In the genomic region with DNA sequence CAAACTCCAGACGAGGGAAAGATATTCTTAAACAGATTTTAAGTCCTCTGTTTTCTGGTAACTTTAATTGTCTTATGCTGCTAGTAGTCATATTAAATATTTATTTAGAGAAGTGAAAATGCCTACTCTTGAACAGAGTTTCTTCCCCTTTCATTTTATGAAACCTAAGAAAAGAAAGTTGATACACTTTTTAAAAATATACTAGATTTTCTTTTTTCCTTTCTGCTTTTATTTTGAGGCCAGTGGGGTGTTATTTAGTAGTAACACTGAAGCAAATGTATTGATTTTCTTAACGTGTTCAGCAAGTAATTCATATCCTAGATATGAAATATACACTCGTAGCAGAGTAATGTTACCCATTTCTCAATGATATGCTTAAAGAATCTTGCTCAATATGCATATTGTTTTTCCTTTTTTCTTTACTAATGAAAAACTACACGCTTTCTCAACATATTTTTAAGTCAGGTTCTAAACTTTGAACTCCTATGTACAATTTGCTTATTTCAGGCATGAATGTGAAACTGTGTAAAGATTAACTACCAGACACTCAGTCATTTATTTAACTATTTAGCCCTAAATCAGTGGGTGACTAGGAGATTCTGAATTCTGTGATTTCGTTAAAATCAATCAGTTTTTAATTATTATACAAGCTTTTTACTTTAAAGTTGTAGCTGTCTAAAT, we compare ENCODE assay signal across 9 cellular contexts.
DNase-seq lines count a peak whose midpoint lies in the region; ATAC-seq and TF ChIP-seq lines count a peak whose summit lies in the region.
"Had no signal": no experiment of that assay in that cellular context is flagged by ENCODE, and none has a peak within 500 bp of the region (broad histone marks: within the 10 kb centered on the region; RNA-seq: fewer than 3 reads in every experiment).

No MANE protein-coding gene starts in this region.

- H3K4me3 ChIP-seq in NB4 (ENCODE audit: low read depth, low read length) (peak overlapping the region; percentile 45), mucosa of rectum (ENCODE audit: low read length in 2 of 2) (peak overlapping the region; percentile 11 to 39)

- no peaks in the 10 kb centered on the region for H3K36me3 ChIP-seq in mucosa of rectum (ENCODE audit: control insufficient read depth in 2 of 2, insufficient read depth in 2 of 2, low read length in 2 of 2)

- H3K27me3 ChIP-seq in mucosa of rectum (ENCODE audit: control insufficient read depth in 2 of 2, insufficient read depth in 2 of 2, low read length in 2 of 2): no peaks in the 10 kb centered on the region

- DNase-seq in NB4 (ENCODE audit: low read depth) (no peak), NCI-H2107 treated with DMSO at 0.1 percent for 48 hours (lab: John Stamatoyannopoulos, UW; ENCODE audit: unreplicated experiment) (no peak), NCI-H2171 treated with DMSO at 0.1 percent for 48 hours (lab: John Stamatoyannopoulos, UW) (no peak)
- no peak for DNase-seq in activated effector memory CD4-positive, alpha-beta T cell treated with anti-CD3 and anti-CD28 coated beads, Interleukin-2, amount 50 U/mL, for 16 hours

- H3K4me1 ChIP-seq in mucosa of rectum (ENCODE audit: control insufficient read depth in 2 of 2, insufficient read depth in 2 of 2, low read length in 2 of 2): peaks cover 0 to 4% of the 10 kb centered on the region in 2 donors

- H3K9ac ChIP-seq in mucosa of rectum (ENCODE audit: low read depth in 1 of 2, low read length in 2 of 2): no peak overlapping the region

- no peak for TF ChIP-seq CTCF in NB4 (IDR thresholded peaks at IDR 0.05; ENCODE audit: low read depth, low read length)

- no peaks in the 10 kb centered on the region for H3K9me3 ChIP-seq in mucosa of rectum (ENCODE audit: control insufficient read depth in 2 of 2, low read length in 2 of 2)

- H3K27ac ChIP-seq in mucosa of rectum (ENCODE audit: low read depth in 2 of 2, low read length in 2 of 2): no peak overlapping the region

- peak; percentile 32 for ATAC-seq in GM18498 (IDR thresholded peaks at IDR 0.05; ENCODE audit: unreplicated experiment)
- peak; percentile 37 for ATAC-seq in GM21717 (IDR thresholded peaks at IDR 0.05; ENCODE audit: unreplicated experiment)
- no peak for ATAC-seq in HG03439 (IDR thresholded peaks at IDR 0.05; ENCODE audit: unreplicated experiment)
- ATAC-seq: SK-N-SH treated with all-trans-retinoic acid at 6 μM for 48 hours had no signal

- no peak for TF ChIP-seq POLR2A in NB4 (IDR thresholded peaks at IDR 0.05; ENCODE audit: extremely low read depth, insufficient read length)
